Comparison of ENCODE assay signal across 7 cellular contexts in the genomic region with DNA sequence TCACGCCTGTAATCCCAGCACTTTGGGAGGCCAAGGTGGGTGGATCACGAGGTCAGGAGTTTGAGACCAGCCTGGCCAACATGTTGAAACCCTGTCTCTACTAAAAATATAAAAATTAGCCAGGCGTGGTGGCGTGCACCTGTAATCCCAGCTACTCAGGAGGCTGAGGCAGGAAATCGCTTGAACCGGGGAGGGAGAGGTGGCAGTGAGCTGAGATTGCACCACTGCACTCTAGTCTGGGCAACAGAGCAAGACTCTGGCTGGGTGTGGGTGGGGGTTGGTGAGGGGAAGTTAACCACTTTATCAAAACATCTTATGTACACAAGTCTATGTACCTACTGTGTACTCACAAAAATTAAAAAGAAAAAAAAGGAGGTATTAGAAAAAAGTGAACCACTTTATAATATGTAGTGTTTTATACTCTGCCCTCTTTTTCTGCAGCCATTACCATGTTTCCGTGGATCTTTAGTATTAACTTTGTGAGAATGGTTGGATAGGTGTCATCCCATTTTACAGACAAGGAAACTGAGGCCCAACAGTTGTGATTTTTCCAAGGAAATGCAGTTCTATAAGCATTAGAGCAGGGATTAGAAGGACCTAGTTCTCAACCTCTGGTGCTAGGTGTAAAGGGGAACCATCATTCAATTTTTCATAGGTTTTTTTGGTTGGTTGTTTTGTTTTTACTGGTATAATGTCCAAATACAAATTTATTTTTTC. TPM values are rescaled to one million over a fixed set of nuclear protein-coding genes. Genes with fewer than 3 reads are reported as not detected.
DNase-seq lines count a peak whose midpoint lies in the region; ATAC-seq, FAIRE-seq and TF ChIP-seq lines count a peak whose summit lies in the region.
"Not testable (repeated sequence)": the region's sequence is repeated elsewhere in the genome, so short reads cannot be mapped to it uniquely, and the experiment has no call there.

No MANE protein-coding gene starts in this region.

- H3K9ac ChIP-seq in GM12878 (ENCODE audit: control insufficient read depth, insufficient read depth, low read length); HepG2 (ENCODE audit: insufficient read depth, low read depth, low read length): not testable (repeated sequence)

- in situ Hi-C loops in GM12878 (cut with MboI): loop anchor here (25.0 kb wide), 1 partner anchor 1757 kb away; the partner anchor contains the start of gene FBXO5
- in situ Hi-C loops in HepG2 (cut with HindIII; ENCODE audit: extremely low pct_ligation_motif_present, low pct_unique_long_range_greater_than_20kb): not testable (repeated sequence)

- not testable (repeated sequence) for H3K27me3 Mint-ChIP-seq in CD14-positive monocyte (ENCODE audit: low read depth in 3 of 3); T-helper 17 cell

- 0 out of 2 replicates have a peak overlapping the region, but pooled peaks have one; percentile 15 for H3K4me2 ChIP-seq in GM12878 (ENCODE audit: control insufficient read depth, insufficient read depth)
- H3K4me2 ChIP-seq in HepG2 (ENCODE audit: low read depth, low read length): not testable (repeated sequence)

- not testable (repeated sequence) for TF ChIP-seq RAD21 in GM12878 (IDR thresholded peaks at IDR 0.05; ENCODE audit: insufficient read depth, low read depth, low read length); HepG2 (CRISPR knock-in tag; IDR thresholded peaks at IDR 0.05)

- peaks cover 91% of the 10 kb centered on the region for H3K79me2 ChIP-seq in GM12878 (ENCODE audit: control insufficient read depth, insufficient read depth, low read length)
- peaks cover 98% of the 10 kb centered on the region for H3K79me2 ChIP-seq in HepG2 (ENCODE audit: insufficient read depth, low read length)

- not testable (repeated sequence) for BruUV-seq in GM12878 (replicated peaks; lab: Mats Ljungman, UMichigan); HepG2 (replicated peaks; lab: Mats Ljungman, UMichigan)

- not testable (repeated sequence) for H3K36me3 ChIP-seq in GM12878 (ENCODE audit: control insufficient read depth in 2 of 2, insufficient read depth in 2 of 2, low read length in 1 of 2); neutrophil
- peaks cover 2 to 22% of the 10 kb centered on the region in 2 experiments; a peak in 4 of 5 replicates for H3K36me3 ChIP-seq in HepG2 (replicated peaks in 1 of 2; ENCODE audit: control insufficient read depth in 1 of 2, insufficient read depth in 2 of 2, low read length in 2 of 2)

- FAIRE-seq in D721Med (lab: Jason Lieb, UNC): peak; percentile 70
- FAIRE-seq in GM12878 (lab: Jason Lieb, UNC); HepG2 (lab: Jason Lieb, UNC): not testable (repeated sequence)
- peak; percentile 41 for FAIRE-seq in colon (lab: Jason Lieb, UNC)

- not testable (repeated sequence) for H3K4me3 ChIP-seq in GM12878; HepG2 (replicated peaks in 1 of 3; ENCODE audit: insufficient read depth in 1 of 3, low read depth in 2 of 3, low read length in 3 of 3); neutrophil (ENCODE audit: low read depth in 1 of 2, low read length in 1 of 2)

- H3K27ac Mint-ChIP-seq in CD14-positive monocyte (peak overlapping the region in 4 of 7 donors; percentile 32 to 66 (median 55)), T-helper 17 cell (peak overlapping the region; percentile 29)

- POLR2A ChIA-PET in GM12878 (lab: Charles Lee); HepG2 (lab: Yijun Ruan, JAX): not testable (repeated sequence)

- not testable (repeated sequence) for ATAC-seq in T-helper 17 cell, HepG2
- ATAC-seq in GM12878: peak; percentile 13; the same call in 2 of the 3 replicates

- H3K4me3 Mint-ChIP-seq in CD14-positive monocyte: not testable (repeated sequence)
- H3K4me3 Mint-ChIP-seq in T-helper 17 cell: peak overlapping the region; percentile 41

- WGBS in GM12878 (ENCODE audit: insufficient coverage, insufficient replicate concordance, low lambda C conversion rate, missing lambda C conversion rate): 49% methylated on average over 7 of the region's 7 CpGs
- 92% methylated on average over 7 of the region's 7 CpGs for WGBS in HepG2 (ENCODE audit: low lambda C conversion rate)

- H3K27ac ChIP-seq in GM12878 (ENCODE audit: control insufficient read depth, insufficient read depth); HepG2 (ENCODE audit: extremely low read length, insufficient read depth, low read length): not testable (repeated sequence)
- peak overlapping the region; percentile 28 for H3K27ac ChIP-seq in neutrophil

- not testable (repeated sequence) for H4K20me1 ChIP-seq in GM12878 (ENCODE audit: control insufficient read depth, insufficient read depth)
- H4K20me1 ChIP-seq in HepG2 (ENCODE audit: insufficient read depth, low read length): peaks cover 98% of the 10 kb centered on the region

- not testable (repeated sequence) for H3K9me3 Mint-ChIP-seq in CD14-positive monocyte

- not testable (repeated sequence) for TF ChIP-seq CTCF in CD14-positive monocyte (IDR thresholded peaks at IDR 0.05); D721Med (IDR thresholded peaks at IDR 0.05; ENCODE audit: insufficient read depth, missing control alignments); GM12878 (IDR thresholded peaks at IDR 0.05 in 2 of 3, conservative IDR thresholded peaks at IDR 0.05 in 1 of 3; ENCODE audit: control insufficient read depth in 2 of 3, extremely low read depth in 1 of 3, insufficient read depth in 1 of 3, low read depth in 3 of 3, low read length in 3 of 3); HepG2 (CRISPR knock-in tag; IDR thresholded peaks at IDR 0.05); neutrophil (IDR thresholded peaks at IDR 0.05)

- intact Hi-C loops in CD14-positive monocyte (cut with micrococcal nuclease); GM12878 (cut with micrococcal nuclease; ENCODE audit: unreplicated experiment); HepG2 (cut with micrococcal nuclease; ENCODE audit: unreplicated experiment): not testable (repeated sequence)

- not testable (repeated sequence) for H2AFZ ChIP-seq in GM12878 (ENCODE audit: control insufficient read depth, low read depth, low read length); HepG2 (ENCODE audit: low read length)

- H3K27me3 ChIP-seq in GM12878 (replicated peaks in 1 of 2; ENCODE audit: control insufficient read depth in 2 of 2, insufficient read depth in 2 of 2, low read length in 1 of 2); HepG2 (ENCODE audit: control insufficient read depth in 1 of 2, insufficient read depth in 2 of 2, low read length in 2 of 2); neutrophil: not testable (repeated sequence)

- H3K36me3 Mint-ChIP-seq in CD14-positive monocyte; T-helper 17 cell (ENCODE audit: low read depth): not testable (repeated sequence)

- not testable (repeated sequence) for H3K4me1 ChIP-seq in GM12878 (ENCODE audit: control insufficient read depth, insufficient read depth, low read length)
- H3K4me1 ChIP-seq in HepG2 (ENCODE audit: insufficient read depth, low read length) (peaks cover 47% of the 10 kb centered on the region), neutrophil (ENCODE audit: control insufficient read depth in 1 of 2, insufficient read depth in 1 of 2, low read depth in 1 of 2, low read length in 1 of 2) (peaks cover 5 to 24% of the 10 kb centered on the region in 2 experiments)

- TF ChIP-seq POLR2A in GM12878 (IDR thresholded peaks at IDR 0.05; ENCODE audit: low read depth, low read length); HepG2 (IDR thresholded peaks at IDR 0.05; ENCODE audit: insufficient read depth in 1 of 2, low read depth in 2 of 2, low read length in 2 of 2): not testable (repeated sequence)

- CTCF ChIA-PET in GM12878 (lab: Yijun Ruan, JAX): interaction anchor here (1.3 kb wide), 1 partner anchor 10 kb away, joined by 3 read pairs; no protein-coding TSS in a partner anchor
- CTCF ChIA-PET in HepG2 (lab: Yijun Ruan, JAX; ENCODE audit: low intra/inter-chr PET ratio, low total read pairs): not testable (repeated sequence)

- RAD21 ChIA-PET in GM12878 (lab: Charles Lee; ENCODE audit: unreplicated experiment): not testable (repeated sequence)

- SMC1A ChIA-PET in GM12878 (lab: Charles Lee; ENCODE audit: uncharacterized antibody, unreplicated experiment): interaction anchor here (1.1 to 1.2 kb wide), 2 partner anchors 10 to 60 kb away, joined by 4 read pairs; no protein-coding TSS in a partner anchor

- DNase-seq in CD14-positive monocyte (ENCODE audit: low spot score); D721Med (ENCODE audit: insufficient read length, low spot score); T-helper 17 cell; GM12878 (ENCODE audit: low read depth, low spot score); HepG2 (ENCODE audit: low spot score): not testable (repeated sequence)

- not testable (repeated sequence) for H3K9me3 ChIP-seq in T-helper 17 cell (ENCODE audit: control insufficient read depth, low read length, poor library complexity, severe bottlenecking); GM12878 (replicated peaks; ENCODE audit: control insufficient read depth, insufficient read depth, low read length); HepG2 (ENCODE audit: low read length); neutrophil

- H3K4me1 Mint-ChIP-seq in CD14-positive monocyte: peaks cover 32% of the 10 kb centered on the region
- peaks cover 38% of the 10 kb centered on the region for H3K4me1 Mint-ChIP-seq in T-helper 17 cell

- not testable (repeated sequence) for TF ChIP-seq EP300 in GM12878 (IDR thresholded peaks at IDR 0.05; ENCODE audit: borderline replicate concordance in 1 of 2, control insufficient read depth in 1 of 2, low read depth in 2 of 2, low read length in 2 of 2); HepG2 (IDR thresholded peaks at IDR 0.05; ENCODE audit: low read depth in 2 of 2, low read length in 2 of 2); HepG2 (CRISPR knock-in tag; IDR thresholded peaks at IDR 0.05; ENCODE audit: borderline replicate concordance)

RNA-seq across cellular contexts. Expression of gene SCAF8, which starts 11.0 kb away (rescaled TPM):
- polyA plus RNA-seq in CD14-positive monocyte (1 to 10 TPM; 2.8 to 4.2 TPM), GM12878 (2011; rRNA removed) (20.8 and 20.9 TPM in 2 replicates), GM12878 (2014; fragmentation: Illumina TruSeq; extraction: Trizol) (27.9 and 35.0 TPM in 2 replicates), GM12878 (2014; fragmentation: Nextera tagmentation; extraction: Ambion mirVana) (1 to 10 TPM; 8.1 to 8.5 TPM), GM12878 (2014; rRNA removed) (13.0 and 14.0 TPM in 2 replicates), GM12878 (2016; fragmentation: Nextera tagmentation; extraction: Ambion mirVana) (10 to 100 TPM; 12.4 to 14.2 TPM), HepG2 (2011; rRNA removed) (15.3 and 15.9 TPM in 2 replicates)
- total RNA-seq in T-helper 17 cell (10 to 100 TPM; 55.0 to 62.1 TPM), GM12878 (2014; rRNA removed) (17.6 TPM in 2 replicates), GM12878 (2014; rRNA removed; fragmentation: Illumina TruSeq; extraction: Trizol) (24.7 and 25.9 TPM in 2 replicates), GM12878 (2021) (27.0 and 28.8 TPM in 2 replicates), HepG2 (2016; rRNA removed; fragmentation: Illumina TruSeq; extraction: Trizol) (40.8 and 47.3 TPM in 2 replicates)
- 61.6 and 70.8 TPM in 2 replicates for total RNA-seq in GM12878 (2013; cell fraction: nucleolus; rRNA removed)
- polyA plus RNA-seq in GM12878 (2011; ENCODE audit: low read depth): 10.2 TPM
- polyA plus RNA-seq in GM12878 (2011; cell fraction: cytosol; rRNA removed): 13.8 and 17.0 TPM in 2 replicates
- 21.9 and 22.2 TPM in 2 replicates for polyA plus RNA-seq in GM12878 (2011; cell fraction: nucleus; rRNA removed)
- polyA plus RNA-seq in GM12878 (2012): 15.4 and 16.9 TPM in 2 replicates
- polyA minus RNA-seq in GM12878 (2011; rRNA and poly(A)+ RNA removed): 29.6 and 31.4 TPM in 2 replicates
- polyA minus RNA-seq in GM12878 (2011; cell fraction: cytosol; rRNA and poly(A)+ RNA removed): 15.0 and 15.4 TPM in 2 replicates
- polyA minus RNA-seq in GM12878 (2011; cell fraction: nucleus; rRNA and poly(A)+ RNA removed): 21.9 and 36.8 TPM in 2 replicates
- 26.0 and 29.0 TPM in 2 replicates for total RNA-seq in HepG2 (2016; cell fraction: cytosol; rRNA removed; fragmentation: Illumina TruSeq; extraction: Trizol; ENCODE audit: low read depth)
- total RNA-seq in HepG2 (2016; cell fraction: insoluble cytoplasmic fraction; rRNA removed; fragmentation: Illumina TruSeq; extraction: Trizol): 40.5 and 41.2 TPM in 2 replicates
- total RNA-seq in HepG2 (2016; cell fraction: membrane; rRNA removed; fragmentation: Illumina TruSeq; extraction: Trizol): 28.7 and 35.1 TPM in 2 replicates
- 50.1 and 57.5 TPM in 2 replicates for total RNA-seq in HepG2 (2016; cell fraction: nucleus; rRNA removed; fragmentation: Illumina TruSeq; extraction: Trizol)
- polyA plus RNA-seq in HepG2 (2011; cell fraction: cytosol; rRNA removed): 8.6 and 12.5 TPM in 2 replicates
- 18.2 and 21.0 TPM in 2 replicates for polyA plus RNA-seq in HepG2 (2011; cell fraction: nucleus; rRNA removed)
- 18.5 and 22.9 TPM in 2 replicates for polyA plus RNA-seq in HepG2 (2012)
- polyA plus RNA-seq in HepG2 (2016; cell fraction: cytosol; fragmentation: Illumina TruSeq; extraction: Trizol; ENCODE audit: low read depth): 1.1 and 1.3 TPM in 2 replicates
- 29.6 and 35.5 TPM in 2 replicates for polyA plus RNA-seq in HepG2 (2016; cell fraction: insoluble cytoplasmic fraction; fragmentation: Illumina TruSeq; extraction: Trizol; ENCODE audit: low read depth)
- 4.5 and 5.1 TPM in 2 replicates for polyA plus RNA-seq in HepG2 (2016; cell fraction: membrane; fragmentation: Illumina TruSeq; extraction: Trizol; ENCODE audit: low read depth)
- 46.1 and 46.5 TPM in 2 replicates for polyA plus RNA-seq in HepG2 (2016; cell fraction: nucleus; fragmentation: Illumina TruSeq; extraction: Trizol; ENCODE audit: insufficient read depth, low read depth)
- 13.0 and 26.4 TPM in 2 replicates for polyA minus RNA-seq in HepG2 (2011; rRNA and poly(A)+ RNA removed; ENCODE audit: low replicate concordance)
- 29.2 and 29.5 TPM in 2 replicates for polyA minus RNA-seq in HepG2 (2011; cell fraction: cytosol; rRNA and poly(A)+ RNA removed)
- 91.9 and 92.7 TPM in 2 replicates for polyA minus RNA-seq in HepG2 (2011; cell fraction: nucleus; rRNA and poly(A)+ RNA removed)
